In genomic region chr5:31809037-31809910, GRCh38 we compare ENCODE assay signal across 9 cellular contexts.
DNase-seq lines count a peak whose midpoint lies in the region; ATAC-seq and TF ChIP-seq lines count a peak whose summit lies in the region.
"Had no signal": no experiment of that assay in that cellular context is flagged by ENCODE, and none has a peak within 500 bp of the region (broad histone marks: within the 10 kb centered on the region; RNA-seq: fewer than 3 reads in every experiment).

No MANE protein-coding gene starts in this region.

- no peak overlapping the region for H3K4me3 ChIP-seq in esophagus squamous epithelium

- H3K36me3 Mint-ChIP-seq in CD14-positive monocyte (no peaks in the 10 kb centered on the region), T-helper 17 cell (ENCODE audit: low read depth) (no peaks in the 10 kb centered on the region)
- H3K36me3 Mint-ChIP-seq: naive thymus-derived CD8-positive, alpha-beta T cell had no signal

- no peaks in the 10 kb centered on the region for H3K4me1 ChIP-seq in esophagus squamous epithelium

- no peak overlapping the region for H3K27ac ChIP-seq in esophagus squamous epithelium

- intact Hi-C loops in CD14-positive monocyte (cut with micrococcal nuclease) (no loop called here), esophagus squamous epithelium (cut with DNase I) (loop anchor here (5.0 kb wide), 1 partner anchor 227 kb away; no protein-coding TSS in a partner anchor)

- peak; percentile 70 for ATAC-seq in GM19324 (IDR thresholded peaks at IDR 0.05; ENCODE audit: low FRiP score, unreplicated experiment)
- peak; percentile 44 for ATAC-seq in T-helper 17 cell
- ATAC-seq: naive thymus-derived CD8-positive, alpha-beta T cell had no signal

- H3K27ac Mint-ChIP-seq in CD14-positive monocyte (no peak overlapping the region), T-helper 17 cell (no peak overlapping the region)
- H3K27ac Mint-ChIP-seq: naive thymus-derived CD8-positive, alpha-beta T cell had no signal

- no peaks in the 10 kb centered on the region for H3K36me3 ChIP-seq in esophagus squamous epithelium

- H3K27me3 Mint-ChIP-seq in CD14-positive monocyte (ENCODE audit: low read depth in 3 of 3) (peaks cover 0 to 4% (median 0%) of the 10 kb centered on the region in 3 donors), T-helper 17 cell (peaks cover 4% of the 10 kb centered on the region)

- no peak for DNase-seq in CD14-positive monocyte (ENCODE audit: low spot score)
- DNase-seq in NAMALWA (ENCODE audit: low spot score) = peak; percentile 73
- peak in 1 of 3 donors; percentile 14 for DNase-seq in T-helper 17 cell
- DNase-seq in esophagus squamous epithelium (lab: John Stamatoyannopoulos, UW) = no peak
- DNase-seq in myocyte (ENCODE audit: low read depth) = peak; percentile 59
- DNase-seq in effector CD8-positive, alpha-beta T cell (lab: John Stamatoyannopoulos, UW) = no peak
- DNase-seq in activated effector memory CD4-positive, alpha-beta T cell treated with Interleukin-2 at 50 U/mL for 16 hours = no peak

- H3K27me3 ChIP-seq in esophagus squamous epithelium = peaks cover 0 to 5% (median 0%) of the 10 kb centered on the region in 4 donors

- TF ChIP-seq POLR2A in esophagus squamous epithelium (IDR thresholded peaks at IDR 0.05) = no peak

- no peaks in the 10 kb centered on the region for H3K9me3 ChIP-seq in T-helper 17 cell (ENCODE audit: control insufficient read depth, low read length, poor library complexity, severe bottlenecking)
- no peaks in the 10 kb centered on the region for H3K9me3 ChIP-seq in esophagus squamous epithelium

- TF ChIP-seq CTCF in CD14-positive monocyte (IDR thresholded peaks at IDR 0.05) (peak; percentile 19), esophagus squamous epithelium (IDR thresholded peaks at IDR 0.05) (peak in 5 of 6 experiments; percentile 62 to 81 (median 69))

- peaks cover 2% of the 10 kb centered on the region for H3K4me1 Mint-ChIP-seq in CD14-positive monocyte
- H3K4me1 Mint-ChIP-seq in T-helper 17 cell = no peaks in the 10 kb centered on the region
- H3K4me1 Mint-ChIP-seq: naive thymus-derived CD8-positive, alpha-beta T cell had no signal

- WGBS in esophagus squamous epithelium, 2 donors = 47 to 53% methylated on average over 14 to 15 of the region's 15 CpGs

- no peaks in the 10 kb centered on the region for H3K9me3 Mint-ChIP-seq in CD14-positive monocyte
- H3K9me3 Mint-ChIP-seq: naive thymus-derived CD8-positive, alpha-beta T cell had no signal

- no peak overlapping the region for H3K4me3 Mint-ChIP-seq in CD14-positive monocyte
- no peak overlapping the region for H3K4me3 Mint-ChIP-seq in T-helper 17 cell
- H3K4me3 Mint-ChIP-seq: naive thymus-derived CD8-positive, alpha-beta T cell had no signal

Comparison
In these comparisons a context has a peak if more than half of its experiments do, and no peak if none do; other contexts are left out.
1. DNase-seq: peak in NAMALWA (single experiment) and myocyte (single experiment); none in CD14-positive monocyte (single experiment), esophagus squamous epithelium (single experiment), effector CD8-positive, alpha-beta T cell (single experiment) and activated effector memory CD4-positive, alpha-beta T cell treated with Interleukin-2 at 50 U/mL for 16 hours (single experiment).